18 cellular contexts compared by ENCODE assay signal in the genomic region with DNA sequence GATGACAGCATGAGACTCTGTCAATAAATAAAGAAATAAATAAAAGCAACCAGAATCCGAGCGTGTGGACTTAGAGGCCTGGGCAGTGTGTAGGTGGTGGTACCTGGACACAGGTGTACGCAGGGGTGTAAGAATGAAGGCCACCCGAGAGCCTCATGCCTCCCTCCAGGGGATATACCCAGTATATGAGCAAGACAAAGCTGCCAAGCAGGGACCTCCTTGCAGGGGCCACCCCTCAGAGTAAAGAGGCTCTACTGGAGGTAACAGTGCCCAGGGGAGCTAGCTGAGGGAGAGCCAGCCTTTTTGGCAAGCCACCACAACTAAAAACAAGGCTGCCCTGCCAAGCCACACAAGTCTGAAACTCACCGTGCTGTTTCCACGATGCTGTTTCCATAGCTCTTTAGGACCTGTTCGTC.
DNase-seq lines count a peak whose midpoint lies in the region; TF ChIP-seq lines count a peak whose summit lies in the region.
"Had no signal": no experiment of that assay in that cellular context is flagged by ENCODE, and none has a peak within 500 bp of the region (broad histone marks: within the 10 kb centered on the region; RNA-seq: fewer than 3 reads in every experiment).

No MANE protein-coding gene starts in this region.

- H3K27me3 ChIP-seq in dorsolateral prefrontal cortex (no peaks in the 10 kb centered on the region), prostate gland (replicated peaks; ENCODE audit: insufficient read depth) (no peaks in the 10 kb centered on the region), colonic mucosa (no peaks in the 10 kb centered on the region)

- whole genome bisulfite sequencing in prostate gland = 65% methylated on average over 7 of the region's 7 CpGs

- TF ChIP-seq POLR2A in prostate gland (IDR thresholded peaks at IDR 0.05) = no peak

- no peak overlapping the region for H3K4me3 ChIP-seq in dorsolateral prefrontal cortex
- H3K4me3 ChIP-seq in prostate gland = no peak overlapping the region
- H3K4me3 ChIP-seq in colonic mucosa = no peak overlapping the region

- H3K4me1 ChIP-seq in prostate gland (replicated peaks) (peaks cover 18% of the 10 kb centered on the region), colonic mucosa (peaks cover 4% of the 10 kb centered on the region)

- H3K36me3 ChIP-seq in prostate gland = no peaks in the 10 kb centered on the region
- H3K36me3 ChIP-seq in colonic mucosa = no peaks in the 10 kb centered on the region

- DNase-seq in DMS79 treated with DMSO at 0.1 percent for 48 hours (lab: John Stamatoyannopoulos, UW) (peak; percentile 84), NCI-H1092 (lab: John Stamatoyannopoulos, UW) (peak; percentile 64), dorsolateral prefrontal cortex (no peak), prostate gland (ENCODE audit: low spot score) (peak; percentile 43), HuH-7 (ENCODE audit: low spot score) (no peak), colonic mucosa (no peak), GDM1 (lab: John Stamatoyannopoulos, UW) (no peak)
- DNase-seq: activated CD4-positive, alpha-beta T cell treated with anti-CD3 and anti-CD28 coated beads, Interleukin-2, amount 10 ng/mL, durations not matched to agents 24 days and 14 days; activated CD8-positive, alpha-beta memory T cell treated with anti-CD3 and anti-CD28 coated beads, Interleukin-2, amount 50 U/mL, for 4 hours; activated naive CD4-positive, alpha-beta T cell; HCEC 1CT; Kasumi-1; left cardiac atrium; midbrain; NCI-H1436; NCI-H226; stimulated activated CD4-positive, alpha-beta T cell treated with anti-CD3 and anti-CD28 coated beads, Interleukin-15, amount 100 ng/mL, for 24 hours; stimulated activated naive B cell treated with anti-CD40 and anti-IgM and Interleukin-4, amounts not matched to agents 10 μg/mL and 1 μg/mL and 100 μg/mL, for 72 hours had no signal

- peak overlapping the region in 37 of 59 donors; percentile 5 to 87 (median 78) for H3K27ac ChIP-seq in dorsolateral prefrontal cortex
- peak overlapping the region; percentile 71 to 75 for H3K27ac ChIP-seq in prostate gland
- H3K27ac ChIP-seq in colonic mucosa = no peak overlapping the region

- no peak overlapping the region for H3K9ac ChIP-seq in colonic mucosa (ENCODE audit: low read depth in 2 of 2, low read length in 2 of 2)

- no peaks in the 10 kb centered on the region for H3K9me3 ChIP-seq in prostate gland
- no peaks in the 10 kb centered on the region for H3K9me3 ChIP-seq in colonic mucosa

- no peak for TF ChIP-seq CTCF in dorsolateral prefrontal cortex (IDR thresholded peaks at IDR 0.05 in 54 of 56, conservative IDR thresholded peaks at IDR 0.05 in 2 of 56; ENCODE audit: low read depth in 1 of 56, partially characterized antibody in 56 of 56)
- TF ChIP-seq CTCF in prostate gland (IDR thresholded peaks at IDR 0.05) = no peak
- no peak for TF ChIP-seq CTCF in colonic mucosa (IDR thresholded peaks at IDR 0.05)

- intact Hi-C loops in dorsolateral prefrontal cortex (cut with DNase I) = no loop called here
- intact Hi-C loops in prostate gland (cut with DNase I) = no loop called here
- intact Hi-C loops in colonic mucosa (cut with DNase I) = no loop called here

Comparison
In these comparisons a context has a peak if more than half of its experiments do, and no peak if none do; other contexts are left out.
1. DNase-seq: peak in DMS79 treated with DMSO at 0.1 percent for 48 hours (single experiment), NCI-H1092 (single experiment) and prostate gland (single experiment); none in dorsolateral prefrontal cortex (0 of 10), HuH-7 (single experiment), colonic mucosa (single experiment) and GDM1 (single experiment).